Comparison of ENCODE assay signal across 8 cellular contexts in the genomic region with DNA sequence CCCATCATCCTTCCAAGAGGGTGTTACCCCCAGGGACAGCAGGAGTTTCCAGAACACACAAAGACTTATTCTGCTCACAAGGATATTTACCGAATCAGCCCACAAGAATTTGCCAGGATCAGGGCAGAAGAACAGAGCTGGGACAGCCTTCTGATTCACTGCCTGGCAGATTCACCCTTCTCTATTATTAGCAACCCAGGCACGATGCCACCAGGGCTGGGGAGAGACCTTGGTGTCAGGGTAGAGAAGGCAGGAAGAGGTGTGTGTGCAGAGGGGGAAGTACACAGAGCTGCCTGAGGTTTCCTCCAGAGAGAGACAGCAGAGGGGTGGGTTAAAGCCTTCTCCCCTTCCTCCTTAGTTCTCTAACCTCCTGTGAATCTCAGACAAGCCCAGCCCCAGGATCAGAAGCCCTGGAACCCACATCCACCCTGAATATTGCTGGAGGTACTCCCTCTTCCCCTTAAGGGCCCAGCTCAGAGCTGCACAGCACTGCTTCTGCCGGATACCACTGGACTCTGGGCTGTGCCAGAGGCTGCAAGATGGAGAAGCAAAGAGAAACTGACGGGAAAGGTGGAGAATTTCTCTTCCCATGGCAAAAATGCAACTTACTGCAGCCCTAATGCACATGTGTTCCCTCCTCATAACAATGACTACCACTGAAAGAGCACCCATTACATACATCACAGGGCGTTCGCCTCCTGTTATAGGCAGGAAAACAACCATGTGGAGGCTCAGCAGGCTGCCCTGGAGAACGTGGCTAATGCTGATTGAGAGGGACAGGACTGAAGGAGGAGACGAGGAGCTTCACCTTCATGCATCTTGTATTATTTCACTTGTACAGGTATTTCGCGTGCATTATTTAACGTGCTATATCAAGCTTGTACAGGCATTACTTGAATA.
A peak's percentile ranks its signal among the peaks of the same experiment; 100 is the strongest.
DNase-seq lines count a peak whose midpoint lies in the region; ATAC-seq and TF ChIP-seq lines count a peak whose summit lies in the region.

No MANE protein-coding gene starts in this region.

- H3K27me3 ChIP-seq in CD8-positive, alpha-beta T cell (ENCODE audit: insufficient read depth, low read length): no peaks in the 10 kb centered on the region
- no peaks in the 10 kb centered on the region for H3K27me3 ChIP-seq in adipocyte (replicated peaks; ENCODE audit: control insufficient read depth, insufficient read depth, low read length)
- no peaks in the 10 kb centered on the region for H3K27me3 ChIP-seq in heart left ventricle

- peaks cover 38% of the 10 kb centered on the region for H3K36me3 Mint-ChIP-seq in CD8-positive, alpha-beta T cell

- H3K9ac ChIP-seq in adipocyte (ENCODE audit: low read length): no peak overlapping the region

- 43 to 49% (median 47%) methylated on average over 11 of the region's 11 CpGs for WGBS in heart left ventricle, 4 donors

- peak overlapping the region; percentile 99 for H3K27ac Mint-ChIP-seq in CD8-positive, alpha-beta T cell

- no peaks in the 10 kb centered on the region for H3K27me3 Mint-ChIP-seq in CD8-positive, alpha-beta T cell (ENCODE audit: low read depth)

- POLR2A ChIA-PET in CD8-positive, alpha-beta T cell (lab: Charles Lee): interaction anchor here (0.8 to 3.0 kb wide), 18 partner anchors 9 to 64 kb away, joined by 3 to 20 read pairs (median 4); partner anchors contain the start of gene ITPKB
- POLR2A ChIA-PET in RWPE1 (lab: Yijun Ruan, JAX; ENCODE audit: low non-redundant PET): interaction anchor here (0.6 kb wide), 1 partner anchor 27 kb away, joined by 4 read pairs; no protein-coding TSS in a partner anchor

- H3K4me3 ChIP-seq in CD8-positive, alpha-beta T cell (ENCODE audit: low read depth, low read length): peak overlapping the region; percentile 34
- peak overlapping the region; percentile 59 for H3K4me3 ChIP-seq in adipocyte (ENCODE audit: low read length)
- H3K4me3 ChIP-seq in heart left ventricle: peak overlapping the region in 5 of 12 donors; percentile 1 to 25 (median 2)
- no peak overlapping the region for H3K4me3 ChIP-seq in skin epidermis

- peak in 1 of 2 donors; percentile 20 for TF ChIP-seq POLR2A in heart left ventricle (IDR thresholded peaks at IDR 0.05)

- no peak for TF ChIP-seq CTCF in CD8-positive, alpha-beta T cell (IDR thresholded peaks at IDR 0.05)
- TF ChIP-seq CTCF in RWPE1 (conservative IDR thresholded peaks at IDR 0.05; ENCODE audit: low read depth) (no peak), heart left ventricle (IDR thresholded peaks at IDR 0.05) (no peak)

- no peaks in the 10 kb centered on the region for H3K36me3 ChIP-seq in CD8-positive, alpha-beta T cell (ENCODE audit: insufficient read depth, low read length)
- H3K36me3 ChIP-seq in adipocyte (ENCODE audit: control insufficient read depth, insufficient read depth, low read length, severe bottlenecking) (no peaks in the 10 kb centered on the region), heart left ventricle (no peaks in the 10 kb centered on the region)

- peaks cover 95% of the 10 kb centered on the region for H3K4me1 Mint-ChIP-seq in CD8-positive, alpha-beta T cell (ENCODE audit: low read depth)

- ATAC-seq in CD8-positive, alpha-beta T cell: peak; percentile 65
- ATAC-seq in HG02678 (IDR thresholded peaks at IDR 0.05; ENCODE audit: unreplicated experiment) (peak; percentile 33), heart left ventricle (peak; percentile 51 to 83 (median 68))

- intact Hi-C loops in CD8-positive, alpha-beta T cell (cut with DNase I, micrococcal nuclease): loop anchor here (1.0 to 2.0 kb wide), 4 partner anchors 13 to 25 kb away; no protein-coding TSS in a partner anchor
- intact Hi-C loops in heart left ventricle (cut with DNase I): loop anchor here in 1 of 10 donors (5.0 kb wide), 1 partner anchor 40 kb away; no protein-coding TSS in a partner anchor

- H3K4me3 Mint-ChIP-seq in CD8-positive, alpha-beta T cell: peak overlapping the region; percentile 79

- H3K4me1 ChIP-seq in CD8-positive, alpha-beta T cell (ENCODE audit: insufficient read depth, low read length): peaks cover 98% of the 10 kb centered on the region
- peaks cover 59% of the 10 kb centered on the region for H3K4me1 ChIP-seq in adipocyte (ENCODE audit: control insufficient read depth, insufficient read depth, low read length)
- H3K4me1 ChIP-seq in heart left ventricle: peaks cover 25 to 100% (median 89%) of the 10 kb centered on the region in 12 donors

- CTCF ChIA-PET in CD8-positive, alpha-beta T cell (lab: Charles Lee): interaction anchor here (0.7 to 2.9 kb wide), 11 partner anchors 10 to 253 kb away, joined by 3 to 13 read pairs (median 5); no protein-coding TSS in a partner anchor
- CTCF ChIA-PET in RWPE1 (lab: Yijun Ruan, JAX): interaction anchor here (0.6 to 2.5 kb wide), 6 partner anchors 9 to 264 kb away, joined by 3 to 6 read pairs (median 4); no protein-coding TSS in a partner anchor

- no peaks in the 10 kb centered on the region for H3K9me3 ChIP-seq in CD8-positive, alpha-beta T cell (ENCODE audit: low read length)
- H3K9me3 ChIP-seq in adipocyte (ENCODE audit: control insufficient read depth, low read length) (no peaks in the 10 kb centered on the region), heart left ventricle (no peaks in the 10 kb centered on the region)

- peak; percentile 50 to 89 (median 78) for DNase-seq in CD8-positive, alpha-beta T cell
- DNase-seq in RWPE1 (ENCODE audit: low spot score) (peak; percentile 83), adipocyte (ENCODE audit: low read depth) (peak; percentile 77), heart left ventricle (peak; percentile 77 to 87 (median 84)), NCI-H2081 treated with DMSO at 0.1 percent for 48 hours (lab: John Stamatoyannopoulos, UW) (no peak), NCI-H1417 (lab: John Stamatoyannopoulos, UW) (no peak)

- H3K27ac ChIP-seq in CD8-positive, alpha-beta T cell (ENCODE audit: low read depth, low read length): peak overlapping the region; percentile 69
- H3K27ac ChIP-seq in RWPE1: peak overlapping the region; percentile 77
- H3K27ac ChIP-seq in heart left ventricle: peak overlapping the region in 11 of 12 donors; percentile 65 to 97 (median 91)
- H3K27ac ChIP-seq in skin epidermis: peak overlapping the region in 20 of 21 experiments; percentile 6 to 91 (median 81)

- H3K9me3 Mint-ChIP-seq in CD8-positive, alpha-beta T cell: no peaks in the 10 kb centered on the region

Comparison
In these comparisons a context has a peak if more than half of its experiments do, and no peak if none do; other contexts are left out.
1. DNase-seq: peak in CD8-positive, alpha-beta T cell (7 of 7), RWPE1 (single experiment), adipocyte (single experiment) and heart left ventricle (5 of 5); none in NCI-H2081 treated with DMSO at 0.1 percent for 48 hours (single experiment) and NCI-H1417 (0 of 3).
2. H3K4me3 ChIP-seq: peak in CD8-positive, alpha-beta T cell (single experiment) and adipocyte (single experiment); none in skin epidermis (0 of 7).
3. Peak in every context shown above with its lines, with median percentiles within 50 percentile points of each other: ATAC-seq and H3K27ac ChIP-seq.